In the genomic region with DNA sequence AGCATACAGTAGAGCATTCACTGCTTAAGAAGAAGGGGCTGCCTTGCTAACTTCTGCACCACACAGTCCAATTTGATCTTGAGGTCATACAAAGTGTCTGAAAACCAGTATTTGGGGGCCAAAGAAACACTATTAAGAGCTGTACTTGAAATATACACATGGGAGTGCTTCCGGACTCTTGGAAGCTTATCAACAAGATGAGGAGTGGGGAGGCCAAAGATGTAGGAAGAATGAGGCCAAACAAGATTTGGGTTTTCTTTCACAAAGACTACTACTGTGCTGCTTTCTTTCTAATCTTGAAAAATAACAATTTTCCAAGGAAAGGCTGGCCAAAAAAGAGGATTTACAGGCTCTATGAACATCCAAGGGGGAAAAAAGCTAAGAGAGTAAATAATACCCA, we compare ENCODE assay signal across 9 cellular contexts.
"Had no signal": no experiment of that assay in that cellular context is flagged by ENCODE, and none has a peak within 500 bp of the region (broad histone marks: within the 10 kb centered on the region; RNA-seq: fewer than 3 reads in every experiment).

No MANE protein-coding gene starts in this region.

- H3K9me3 ChIP-seq: HAP-1 had no signal

- H3K27ac ChIP-seq: GM23248 had no signal

- H3K4me1 ChIP-seq: HAP-1 had no signal

- ATAC-seq: GM23338, HCT116 had no signal

- H3K4me3 ChIP-seq: GM23248, GM23338, HAP-1 had no signal

- H3K36me3 ChIP-seq: HAP-1 had no signal

- DNase-seq: GM23248, GOT3, H7, H9, HCEC 1CT, HFFc6 had no signal
